In the genomic region with DNA sequence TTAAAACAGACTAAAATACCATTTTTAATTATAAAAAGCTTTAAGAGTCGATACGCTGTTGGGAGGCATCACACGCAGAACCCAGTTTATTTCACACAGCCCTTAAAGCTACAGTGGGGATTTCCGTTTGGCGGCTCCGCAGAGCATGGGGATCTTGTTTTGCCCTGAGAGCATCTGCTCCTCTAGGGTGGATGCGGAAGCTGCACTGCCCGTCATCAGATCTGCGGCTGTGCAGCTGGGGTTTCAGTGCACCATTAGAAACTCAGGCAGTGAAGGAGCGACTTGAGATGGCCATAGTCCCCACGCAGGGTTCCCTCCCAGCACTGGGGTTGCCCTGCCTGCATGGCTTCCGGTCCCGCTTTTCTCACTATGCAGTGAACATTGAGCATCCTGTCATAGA, we compare ENCODE assay signal across 21 cellular contexts.
DNase-seq lines count a peak whose midpoint lies in the region; ATAC-seq, FAIRE-seq and TF ChIP-seq lines count a peak whose summit lies in the region.
"Had no signal": no experiment of that assay in that cellular context is flagged by ENCODE, and none has a peak within 500 bp of the region (broad histone marks: within the 10 kb centered on the region; RNA-seq: fewer than 3 reads in every experiment).

No MANE protein-coding gene starts in this region.

- no peak overlapping the region for H3K4me3 Mint-ChIP-seq in stimulated activated memory B cell treated with anti-CD40 and anti-IgM and Interleukin-4, amounts not matched to agents 10 μg/mL and 1 μg/mL and 100 μg/mL, for 72 hours
- H3K4me3 Mint-ChIP-seq: CD8-positive, alpha-beta memory T cell had no signal

- H3K9me2 ChIP-seq in OCI-LY1 (ENCODE audit: low read depth, low read length): no peaks in the 10 kb centered on the region

- H3K4me1 Mint-ChIP-seq in stimulated activated memory B cell treated with anti-CD40 and anti-IgM and Interleukin-4, amounts not matched to agents 10 μg/mL and 1 μg/mL and 100 μg/mL, for 72 hours: peaks cover 8% of the 10 kb centered on the region
- H3K4me1 Mint-ChIP-seq: CD8-positive, alpha-beta memory T cell had no signal

- no peaks in the 10 kb centered on the region for H3K9me3 Mint-ChIP-seq in stimulated activated memory B cell treated with anti-CD40 and anti-IgM and Interleukin-4, amounts not matched to agents 10 μg/mL and 1 μg/mL and 100 μg/mL, for 72 hours
- H3K9me3 Mint-ChIP-seq: CD8-positive, alpha-beta memory T cell had no signal

- peaks cover 0 to 28% (median 7%) of the 10 kb centered on the region in 11 experiments; a peak in 13 of 22 replicates for H3K36me3 ChIP-seq in BLaER1 treated with 17β-estradiol and CSF1 and Interleukin-3, amounts not matched to agents 10 nM and 100 nM
- H3K36me3 ChIP-seq in OCI-LY1 (ENCODE audit: insufficient read depth, low read length): peaks cover 77% of the 10 kb centered on the region
- peaks cover 7 to 12% of the 10 kb centered on the region in 2 donors for H3K36me3 ChIP-seq in kidney (ENCODE audit: control insufficient read depth in 1 of 2, insufficient read depth in 2 of 2, low read length in 2 of 2)

- ATAC-seq in stimulated activated memory B cell treated with anti-CD40 and anti-IgM and Interleukin-4, amounts not matched to agents 10 μg/mL and 1 μg/mL and 100 μg/mL, for 72 hours: peak; percentile 79
- ATAC-seq in GM21515 (IDR thresholded peaks at IDR 0.05; ENCODE audit: unreplicated experiment) (no peak), HG03432 (IDR thresholded peaks at IDR 0.05; ENCODE audit: unreplicated experiment) (no peak)
- ATAC-seq: K562 had no signal

- no peaks in the 10 kb centered on the region for H3K79me2 ChIP-seq in OCI-LY1 (ENCODE audit: insufficient read depth, low read length)

- H4K20me1 ChIP-seq in BLaER1 treated with 17β-estradiol and CSF1 and Interleukin-3, amounts not matched to agents 10 nM and 100 nM: peaks cover 8 to 57% (median 39%) of the 10 kb centered on the region in 11 experiments; a peak in 19 of 22 replicates
- no peaks in the 10 kb centered on the region for H4K20me1 ChIP-seq in OCI-LY1 (ENCODE audit: insufficient read depth, low read length)

- DNase-seq in kidney (peak; percentile 16), germinal center (ENCODE audit: low spot score) (no peak)
- DNase-seq: C1 segment of cervical spinal cord; CD8-positive, alpha-beta memory T cell; HCEC 1CT; NCI-H1105 treated with DMSO at 0.1 percent for 48 hours; NCI-H1694; NCI-H2081 treated with DMSO at 0.1 percent for 48 hours; NCI-H510A; NCI-H748 treated with DMSO at 0.1 percent for 48 hours; NK-92 treated with Interleukin-12 subunit alpha and Interleukin-12 subunit beta, amount 100 ng/mL, for 24 hours; OCI-M1; SHP77 had no signal

- FAIRE-seq in kidney (lab: Jason Lieb, UNC): no peak
- FAIRE-seq: A204.1, K562 had no signal

- intact Hi-C loops in kidney (cut with DNase I): no loop called here

- H3K4me1 ChIP-seq in BLaER1 treated with 17β-estradiol and CSF1 and Interleukin-3, amounts not matched to agents 10 nM and 100 nM: peaks cover 51 to 81% (median 76%) of the 10 kb centered on the region in 10 experiments
- peaks cover 19% of the 10 kb centered on the region for H3K4me1 ChIP-seq in OCI-LY1 (ENCODE audit: insufficient read depth, low read length, severe bottlenecking)
- peaks cover 0 to 2% of the 10 kb centered on the region in 2 donors for H3K4me1 ChIP-seq in kidney (ENCODE audit: control insufficient read depth in 1 of 2, insufficient read depth in 1 of 2, low read depth in 1 of 2, low read length in 2 of 2)

- peaks cover 59% of the 10 kb centered on the region for H3K36me3 Mint-ChIP-seq in stimulated activated memory B cell treated with anti-CD40 and anti-IgM and Interleukin-4, amounts not matched to agents 10 μg/mL and 1 μg/mL and 100 μg/mL, for 72 hours

- peaks cover 37 to 90% (median 65%) of the 10 kb centered on the region in 11 experiments for H3K27me3 ChIP-seq in BLaER1 treated with 17β-estradiol and CSF1 and Interleukin-3, amounts not matched to agents 10 nM and 100 nM
- H3K27me3 ChIP-seq in OCI-LY1 (ENCODE audit: insufficient read depth, low read length): no peaks in the 10 kb centered on the region

- H3K4me2 ChIP-seq in BLaER1 treated with 17β-estradiol and CSF1 and Interleukin-3, amounts not matched to agents 10 nM and 100 nM: peak overlapping the region; percentile 36 to 94 (median 82)
- H3K4me2 ChIP-seq in OCI-LY1 (ENCODE audit: low read length): no peak overlapping the region

- no peak overlapping the region for H2AFZ ChIP-seq in OCI-LY1 (ENCODE audit: low read length)

- H3F3A ChIP-seq in OCI-LY1 (ENCODE audit: insufficient read depth, low read length): no peaks in the 10 kb centered on the region

- H3K4me3 ChIP-seq in BLaER1 treated with 17β-estradiol and CSF1 and Interleukin-3, amounts not matched to agents 10 nM and 100 nM: no peak overlapping the region
- no peak overlapping the region for H3K4me3 ChIP-seq in OCI-LY1 (ENCODE audit: low read depth, low read length, poor library complexity, severe bottlenecking)
- H3K4me3 ChIP-seq in kidney (ENCODE audit: low read length in 2 of 2): no peak overlapping the region
- H3K4me3 ChIP-seq: K562, SK-N-MC had no signal

- H3K9me3 ChIP-seq in BLaER1 treated with 17β-estradiol and CSF1 and Interleukin-3, amounts not matched to agents 10 nM and 100 nM (replicated peaks in 1 of 11): no peaks in the 10 kb centered on the region
- H3K9me3 ChIP-seq in OCI-LY1 (ENCODE audit: low read length): no peaks in the 10 kb centered on the region
- H3K9me3 ChIP-seq in kidney (ENCODE audit: control insufficient read depth in 1 of 2, low read length in 2 of 2): no peaks in the 10 kb centered on the region

- peak overlapping the region; percentile 28 for H3K27ac Mint-ChIP-seq in stimulated activated memory B cell treated with anti-CD40 and anti-IgM and Interleukin-4, amounts not matched to agents 10 μg/mL and 1 μg/mL and 100 μg/mL, for 72 hours
- H3K27ac Mint-ChIP-seq: CD8-positive, alpha-beta memory T cell had no signal

- TF ChIP-seq CTCF in OCI-LY1 (IDR thresholded peaks at IDR 0.05; ENCODE audit: low read length) (no peak), kidney (IDR thresholded peaks at IDR 0.05; ENCODE audit: borderline replicate concordance, extremely low read depth, insufficient read depth) (no peak)

- H3K27me3 Mint-ChIP-seq in stimulated activated memory B cell treated with anti-CD40 and anti-IgM and Interleukin-4, amounts not matched to agents 10 μg/mL and 1 μg/mL and 100 μg/mL, for 72 hours: no peaks in the 10 kb centered on the region
- H3K27me3 Mint-ChIP-seq: CD8-positive, alpha-beta memory T cell had no signal

- H3K27ac ChIP-seq in BLaER1 treated with 17β-estradiol and CSF1 and Interleukin-3, amounts not matched to agents 10 nM and 100 nM: peak overlapping the region in 2 of 11 experiments; percentile 1 to 40; a peak in 3 of 22 replicates
- peak overlapping the region; percentile 76 for H3K27ac ChIP-seq in OCI-LY1 (ENCODE audit: low read depth, low read length, poor library complexity, severe bottlenecking)
- H3K27ac ChIP-seq in kidney (ENCODE audit: low read depth in 2 of 2, low read length in 2 of 2): no peak overlapping the region
- H3K27ac ChIP-seq: SK-N-MC had no signal

- H3K9ac ChIP-seq in BLaER1 treated with 17β-estradiol and CSF1 and Interleukin-3, amounts not matched to agents 10 nM and 100 nM: 0 out of 22 replicates have a peak overlapping the region, but pooled peaks of 1 of the 11 experiments have one; percentile 4
- H3K9ac ChIP-seq in OCI-LY1 (ENCODE audit: low read length) (no peak overlapping the region), kidney (ENCODE audit: low read length in 2 of 2) (no peak overlapping the region)
